19 cellular contexts compared by ENCODE assay signal in genomic region chr1:228540161-228540917, GRCh38.
"Had no signal": no experiment of that assay in that cellular context is flagged by ENCODE, and none has a peak within 500 bp of the region (broad histone marks: within the 10 kb centered on the region; RNA-seq: fewer than 3 reads in every experiment).

No MANE protein-coding gene starts in this region.

- H3K4me3 ChIP-seq: dorsolateral prefrontal cortex, heart left ventricle, mucosa of descending colon, pancreas, prostate gland, right lobe of liver, skin epidermis, thyroid gland, upper lobe of left lung had no signal

- H3K9me3 ChIP-seq: mucosa of descending colon, pancreas, prostate gland, right lobe of liver, thyroid gland had no signal

- H3K27me3 ChIP-seq: heart left ventricle, pancreas, right lobe of liver, thyroid gland, upper lobe of left lung had no signal

- H3K36me3 ChIP-seq: heart left ventricle, pancreas, prostate gland, right lobe of liver, thyroid gland, upper lobe of left lung had no signal

- H3K27ac ChIP-seq: dorsolateral prefrontal cortex, pancreas, prostate gland, right lobe of liver, skin epidermis, thyroid gland, upper lobe of left lung had no signal

- DNase-seq: caudate nucleus; cortex of kidney; dorsolateral prefrontal cortex; effector CD8-positive, alpha-beta T cell; heart left ventricle; hippocampal formation; kidney glomerular epithelial cell; mucosa of descending colon; occipital lobe; retina; right lobe of liver; stimulated activated CD4-positive, alpha-beta T cell treated with anti-CD3 and anti-CD28 coated beads, Interleukin-12 subunit alpha, Interleukin-12 subunit beta, amount 100 ng/mL, for 4 hours; stimulated activated naive CD4-positive, alpha-beta T cell treated with Interleukin-2 at 50 U/mL for 16 hours; thyroid gland had no signal

- H3K4me1 ChIP-seq: pancreas, prostate gland, right lobe of liver, thyroid gland, upper lobe of left lung had no signal

- ATAC-seq: esophagus mucosa, heart left ventricle, mucosa of descending colon, pancreas, right lobe of liver had no signal
